Comparison of ENCODE assay signal across 8 cellular contexts in genomic region chr9:99259231-99259918, GRCh38. TPM values are rescaled to one million over a fixed set of nuclear protein-coding genes. Genes with fewer than 3 reads are reported as not detected.
DNase-seq lines count a peak whose midpoint lies in the region; ATAC-seq lines count a peak whose summit lies in the region.

No MANE protein-coding gene starts in this region.

- DNase-seq in NCI-H2029 (lab: John Stamatoyannopoulos, UW) (peak; percentile 79), glomerular visceral epithelial cell (ENCODE audit: extremely low spot score) (peak; percentile 56), occipital lobe (lab: John Stamatoyannopoulos, UW) (peak; percentile 80), 8988T (no peak), NCI-H510A (lab: John Stamatoyannopoulos, UW) (no peak)
- peak; percentile 28 for DNase-seq in activated naive CD4-positive, alpha-beta T cell treated with Interleukin-2 at 50 U/mL for 16 hours

- peak; percentile 74 for ATAC-seq in GM18519 (IDR thresholded peaks at IDR 0.05; ENCODE audit: low FRiP score, unreplicated experiment)
- no peak for ATAC-seq in HG02870 (IDR thresholded peaks at IDR 0.05; ENCODE audit: unreplicated experiment)

RNA-seq across cellular contexts. Expression of gene SEC61B, which starts 37.3 kb away (rescaled TPM):
- total RNA-seq in occipital lobe: 32.3 TPM

RNA-seq across cellular contexts. Expression of gene ALG2, which starts 37.6 kb away (rescaled TPM):
- total RNA-seq in occipital lobe: 25.0 TPM

Comparison
In these comparisons a context has a peak if more than half of its experiments do, and no peak if none do; other contexts are left out.
1. DNase-seq: peak in NCI-H2029 (single experiment), activated naive CD4-positive, alpha-beta T cell treated with Interleukin-2 at 50 U/mL for 16 hours (single experiment), glomerular visceral epithelial cell (single experiment) and occipital lobe (single experiment); none in 8988T (single experiment) and NCI-H510A (single experiment).